In genomic region chr16:53434436-53435065, GRCh38 we compare ENCODE assay signal across 1 cellular context.
TF ChIP-seq lines count a peak whose summit lies in the region.

RBL2 (plus strand) TSS chr16:53434471; CDS start chr16:53434557, 86 bp downstream.

TF ChIP-seq in K562, 482 proteins besides CTCF, POLR2A, EP300 and RAD21 (continued from another document and continues in another):
- TF ChIP-seq E2F1 (CRISPR knock-in tag; IDR thresholded peaks at IDR 0.05) (0 out of 2 replicates have a peak, but pooled peaks have one; percentile 48), KDM2B (CRISPR knock-in tag; IDR thresholded peaks at IDR 0.05) (no peak), ZNF609 (CRISPR knock-in tag; IDR thresholded peaks at IDR 0.05; ENCODE audit: borderline replicate concordance) (no peak), RNF2 (IDR thresholded peaks at IDR 0.05) (no peak), GABPA (tag; conservative IDR thresholded peaks at IDR 0.05; ENCODE audit: low read depth) (peak; percentile 25; the same call in 1 of the 2 replicates), PYGO2 (tag; IDR thresholded peaks at IDR 0.05) (no peak), ZNF121 (CRISPR knock-in tag; conservative IDR thresholded peaks at IDR 0.05) (no peak), CEBPG (CRISPR knock-in tag; IDR thresholded peaks at IDR 0.05) (no peak), CEBPG (tag; conservative IDR thresholded peaks at IDR 0.05 in 1 of 2, IDR thresholded peaks at IDR 0.05 in 1 of 2) (no peak), ZNF175 (CRISPR knock-in tag; IDR thresholded peaks at IDR 0.05; ENCODE audit: low read depth) (no peak), PML (IDR thresholded peaks at IDR 0.05; ENCODE audit: low read length) (peak; percentile 56; the same call in 1 of the 2 replicates), CXXC5 (CRISPR knock-in tag; IDR thresholded peaks at IDR 0.05) (peak; percentile 96), PHF21A (IDR thresholded peaks at IDR 0.05; ENCODE audit: borderline replicate concordance, low read depth) (no peak), ZBTB43 (CRISPR knock-in tag; IDR thresholded peaks at IDR 0.05) (0 out of 2 replicates have a peak, but pooled peaks have one; percentile 46), EGR1 (conservative IDR thresholded peaks at IDR 0.05) (peak; percentile 56; the same call in 1 of the 2 replicates), RHOXF2B (CRISPR knock-in tag; conservative IDR thresholded peaks at IDR 0.05) (no peak), ZNF449 (CRISPR knock-in tag; IDR thresholded peaks at IDR 0.05) (no peak), POLR2H (tag; IDR thresholded peaks at IDR 0.05; ENCODE audit: low read depth) (no peak), ETS2 (tag; IDR thresholded peaks at IDR 0.05; ENCODE audit: borderline replicate concordance, poor library complexity, severe bottlenecking) (peak; percentile 16), FOXP1 (CRISPR knock-in tag; IDR thresholded peaks at IDR 0.05) (peak; percentile 88), E2F4 (CRISPR knock-in tag; IDR thresholded peaks at IDR 0.05; ENCODE audit: low read depth) (peak; percentile 52; the same call in 1 of the 2 replicates), ZNF431 (CRISPR knock-in tag; IDR thresholded peaks at IDR 0.05) (0 out of 2 replicates have a peak, but pooled peaks have one; percentile 32), NFE2 (IDR thresholded peaks at IDR 0.05; ENCODE audit: low read depth) (no peak), NONO (IDR thresholded peaks at IDR 0.05; ENCODE audit: low read depth in 2 of 2, low read length in 1 of 2) (peak; percentile 46 to 72; a peak in 1 of 4 replicates), PHF8 (IDR thresholded peaks at IDR 0.05; ENCODE audit: borderline replicate concordance, low read length) (peak; percentile 74; the same call in 1 of the 2 replicates), CREB3 (tag; conservative IDR thresholded peaks at IDR 0.05; ENCODE audit: low read depth) (no peak), ZNF584 (CRISPR knock-in tag; IDR thresholded peaks at IDR 0.05; ENCODE audit: low read depth) (no peak; the same call in 1 of the 2 replicates), ZNF133 (CRISPR knock-in tag; IDR thresholded peaks at IDR 0.05) (no peak), ZNF444 (CRISPR knock-in tag; IDR thresholded peaks at IDR 0.05) (no peak), HMG20B (CRISPR knock-in tag; IDR thresholded peaks at IDR 0.05) (no peak), HNRNPUL1 (IDR thresholded peaks at IDR 0.05; ENCODE audit: low read length) (no peak), HNRNPLL (IDR thresholded peaks at IDR 0.05; ENCODE audit: low read depth, low read length, poor library complexity, severe bottlenecking) (peak; percentile 51), FOXM1 (IDR thresholded peaks at IDR 0.05; ENCODE audit: low read depth) (no peak), FOXM1 (CRISPR knock-in tag; IDR thresholded peaks at IDR 0.05; ENCODE audit: low read depth) (no peak), CHAMP1 (IDR thresholded peaks at IDR 0.05) (no peak), ZNF316 (IDR thresholded peaks at IDR 0.05) (0 out of 2 replicates have a peak, but pooled peaks have one; percentile 17), ARID4B (CRISPR knock-in tag; IDR thresholded peaks at IDR 0.05) (peak; percentile 70), HDAC3 (IDR thresholded peaks at IDR 0.05; ENCODE audit: borderline replicate concordance, partially characterized antibody) (no peak)
